Comparison of ENCODE assay signal across 26 cellular contexts in genomic region chr15:57438166-57438565, GRCh38.
"Had no signal": no experiment of that assay in that cellular context is flagged by ENCODE, and none has a peak within 500 bp of the region (broad histone marks: within the 10 kb centered on the region; RNA-seq: fewer than 3 reads in every experiment).

No MANE protein-coding gene starts in this region.

- H3K36me3 ChIP-seq: breast epithelium had no signal

- H3K27ac ChIP-seq: breast epithelium had no signal

- FAIRE-seq: colon, frontal cortex had no signal

- DNase-seq: activated CD4-positive, alpha-beta memory T cell treated with anti-CD3 and anti-CD28 coated beads, Interleukin-2, amount 10 ng/mL, durations not matched to agents 7 days and 5 days; activated CD4-positive, alpha-beta T cell treated with anti-CD3 and anti-CD28 coated beads for 1 hour; activated CD4-positive, alpha-beta T cell treated with anti-CD3 and anti-CD28 coated beads for 4 hours; activated CD4-positive, alpha-beta T cell treated with anti-CD3 and anti-CD28 coated beads, Interleukin-2, amount 10 ng/mL, durations not matched to agents 7 days and 5 days; activated CD4-positive, alpha-beta T cell treated with anti-CD3 and anti-CD28 coated beads, Interleukin-2, amount 50 U/mL, for 4 hours; activated CD8-positive, alpha-beta memory T cell treated with anti-CD3 and anti-CD28 coated beads, Interleukin-2, amount 50 U/mL, for 48 hours; activated gamma-delta T cell; activated naive CD4-positive, alpha-beta T cell; activated naive CD4-positive, alpha-beta T cell treated with anti-CD3 and anti-CD28 coated beads, Interleukin-2, amount 10 ng/mL, durations not matched to agents 7 days and 5 days; activated naive CD8-positive, alpha-beta T cell treated with anti-CD3 and anti-CD28 coated beads, Interleukin-2, amount 10 ng/mL, durations not matched to agents 7 days and 5 days; activated T-cell treated with anti-CD3 and anti-CD28 coated beads for 4 hours; activated T-cell treated with anti-CD3 and anti-CD28 coated beads, Interleukin-2, amount 50 U/mL, for 24 hours; activated T-cell treated with anti-CD3 and anti-CD28 coated beads, Interleukin-2, amount 50 U/mL, for 72 hours; caudate nucleus; cortex of kidney; dermis blood vessel endothelial cell; effector CD4-positive, alpha-beta T cell; effector memory CD8-positive, alpha-beta T cell; foreskin fibroblast; T-helper 2 cell had no signal

- H3K9me3 Mint-ChIP-seq: activated CD4-positive, alpha-beta memory T cell treated with anti-CD3 and anti-CD28 coated beads, Interleukin-2, amount 10 ng/mL, durations not matched to agents 7 days and 5 days; activated CD4-positive, alpha-beta T cell treated with anti-CD3 and anti-CD28 coated beads, Interleukin-2, amount 10 ng/mL, durations not matched to agents 7 days and 5 days; activated naive CD4-positive, alpha-beta T cell treated with anti-CD3 and anti-CD28 coated beads, Interleukin-2, amount 10 ng/mL, durations not matched to agents 7 days and 5 days; activated naive CD4-positive, alpha-beta T cell treated with anti-CD3 and anti-CD28 coated beads, Interleukin-2, amount 50 U/mL, for 72 hours; activated naive CD8-positive, alpha-beta T cell treated with anti-CD3 and anti-CD28 coated beads, Interleukin-2, amount 10 ng/mL, durations not matched to agents 7 days and 5 days; activated T-cell treated with anti-CD3 and anti-CD28 coated beads, Interleukin-2, amount 50 U/mL, for 24 hours; activated T-cell treated with anti-CD3 and anti-CD28 coated beads, Interleukin-2, amount 50 U/mL, for 72 hours; effector memory CD8-positive, alpha-beta T cell had no signal

- H3K4me1 Mint-ChIP-seq: activated CD4-positive, alpha-beta memory T cell treated with anti-CD3 and anti-CD28 coated beads, Interleukin-2, amount 10 ng/mL, durations not matched to agents 7 days and 5 days; activated CD4-positive, alpha-beta T cell treated with anti-CD3 and anti-CD28 coated beads, Interleukin-2, amount 10 ng/mL, durations not matched to agents 7 days and 5 days; activated naive CD4-positive, alpha-beta T cell treated with anti-CD3 and anti-CD28 coated beads, Interleukin-2, amount 10 ng/mL, durations not matched to agents 7 days and 5 days; activated naive CD8-positive, alpha-beta T cell treated with anti-CD3 and anti-CD28 coated beads, Interleukin-2, amount 10 ng/mL, durations not matched to agents 7 days and 5 days had no signal

- H3K27ac Mint-ChIP-seq: activated CD4-positive, alpha-beta memory T cell treated with anti-CD3 and anti-CD28 coated beads, Interleukin-2, amount 10 ng/mL, durations not matched to agents 7 days and 5 days; activated CD4-positive, alpha-beta T cell treated with anti-CD3 and anti-CD28 coated beads, Interleukin-2, amount 10 ng/mL, durations not matched to agents 7 days and 5 days; activated naive CD4-positive, alpha-beta T cell treated with anti-CD3 and anti-CD28 coated beads, Interleukin-2, amount 10 ng/mL, durations not matched to agents 7 days and 5 days; activated naive CD4-positive, alpha-beta T cell treated with anti-CD3 and anti-CD28 coated beads, Interleukin-2, amount 50 U/mL, for 72 hours; activated naive CD8-positive, alpha-beta T cell treated with anti-CD3 and anti-CD28 coated beads, Interleukin-2, amount 10 ng/mL, durations not matched to agents 7 days and 5 days; activated T-cell treated with anti-CD3 and anti-CD28 coated beads, Interleukin-2, amount 50 U/mL, for 24 hours; activated T-cell treated with anti-CD3 and anti-CD28 coated beads, Interleukin-2, amount 50 U/mL, for 72 hours; brain; effector memory CD8-positive, alpha-beta T cell had no signal

- ATAC-seq: activated naive CD4-positive, alpha-beta T cell treated with anti-CD3 and anti-CD28 coated beads, Interleukin-2, amount 50 U/mL, for 72 hours; activated T-cell treated with anti-CD3 and anti-CD28 coated beads, Interleukin-2, amount 50 U/mL, for 72 hours; effector memory CD8-positive, alpha-beta T cell had no signal

- H3K4me1 ChIP-seq: breast epithelium had no signal

- H3K4me3 Mint-ChIP-seq: activated CD4-positive, alpha-beta memory T cell treated with anti-CD3 and anti-CD28 coated beads, Interleukin-2, amount 10 ng/mL, durations not matched to agents 7 days and 5 days; activated CD4-positive, alpha-beta T cell treated with anti-CD3 and anti-CD28 coated beads, Interleukin-2, amount 10 ng/mL, durations not matched to agents 7 days and 5 days; activated naive CD4-positive, alpha-beta T cell treated with anti-CD3 and anti-CD28 coated beads, Interleukin-2, amount 10 ng/mL, durations not matched to agents 7 days and 5 days; activated naive CD8-positive, alpha-beta T cell treated with anti-CD3 and anti-CD28 coated beads, Interleukin-2, amount 10 ng/mL, durations not matched to agents 7 days and 5 days; activated T-cell treated with anti-CD3 and anti-CD28 coated beads, Interleukin-2, amount 50 U/mL, for 24 hours; activated T-cell treated with anti-CD3 and anti-CD28 coated beads, Interleukin-2, amount 50 U/mL, for 72 hours; brain; effector memory CD8-positive, alpha-beta T cell had no signal

- H3K27me3 ChIP-seq: ascending aorta, breast epithelium had no signal

- H3K4me3 ChIP-seq: ascending aorta, breast epithelium had no signal

- H3K36me3 Mint-ChIP-seq: activated naive CD4-positive, alpha-beta T cell treated with anti-CD3 and anti-CD28 coated beads, Interleukin-2, amount 10 ng/mL, durations not matched to agents 7 days and 5 days; activated naive CD4-positive, alpha-beta T cell treated with anti-CD3 and anti-CD28 coated beads, Interleukin-2, amount 50 U/mL, for 72 hours; activated naive CD8-positive, alpha-beta T cell treated with anti-CD3 and anti-CD28 coated beads, Interleukin-2, amount 10 ng/mL, durations not matched to agents 7 days and 5 days had no signal

- H3K9me3 ChIP-seq: ascending aorta, breast epithelium had no signal
